ENCODE assay signal across 8 cellular contexts in the genomic region with DNA sequence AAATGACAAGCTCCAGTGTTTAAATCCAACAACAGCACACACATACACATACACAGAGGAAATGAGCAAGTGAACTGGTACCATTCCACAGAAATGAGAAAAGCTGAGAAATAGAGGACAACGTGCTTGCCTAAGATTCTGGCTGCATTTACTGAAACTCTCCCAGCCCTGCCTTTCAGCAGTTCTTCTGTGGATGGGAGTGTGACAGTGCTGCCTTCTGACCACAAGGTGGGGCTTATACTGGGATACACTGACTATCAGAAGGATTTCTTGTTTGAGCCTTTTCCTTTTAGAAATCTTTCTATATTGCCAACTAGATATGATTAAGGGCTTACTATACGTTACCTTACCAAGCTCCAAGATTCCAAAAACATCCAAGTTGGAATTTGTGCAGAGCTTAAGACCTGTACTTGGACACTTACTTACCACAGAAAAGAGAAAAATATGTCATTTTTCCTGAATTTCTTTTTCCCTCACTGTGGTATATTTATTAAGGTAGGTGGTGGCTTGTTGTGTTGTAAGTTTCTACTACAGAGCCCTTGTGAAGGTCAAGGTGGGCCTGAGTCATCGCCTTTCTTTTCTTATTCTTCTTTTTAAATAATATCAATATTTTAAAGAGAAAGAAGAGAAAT. TPM values are rescaled to one million over a fixed set of nuclear protein-coding genes. Genes with fewer than 3 reads are reported as not detected.
A peak's percentile ranks its signal among the peaks of the same experiment; 100 is the strongest.
DNase-seq lines count a peak whose midpoint lies in the region; ATAC-seq and TF ChIP-seq lines count a peak whose summit lies in the region.

No MANE protein-coding gene starts in this region.

- no peaks in the 10 kb centered on the region for H3K27me3 ChIP-seq in body of pancreas
- no peaks in the 10 kb centered on the region for H3K27me3 ChIP-seq in stomach

- TF ChIP-seq CTCF in Calu3 (IDR thresholded peaks at IDR 0.05; ENCODE audit: unreplicated experiment): peak; percentile 47
- peak; percentile 61 to 87 (median 83) for TF ChIP-seq CTCF in body of pancreas (IDR thresholded peaks at IDR 0.05)
- TF ChIP-seq CTCF in stomach (IDR thresholded peaks at IDR 0.05): peak in 5 of 7 experiments; percentile 52 to 81 (median 76)

- intact Hi-C loops in Calu3 (cut with micrococcal nuclease; ENCODE audit: unreplicated experiment) (loop anchor here (5.0 to 10.0 kb wide), 4 partner anchors 47 to 385 kb away; partner anchors contain the start of gene CXCL1), body of pancreas (cut with DNase I) (loop anchor here (10.0 kb wide), 2 partner anchors 135 to 405 kb away; partner anchors contain the start of gene CXCL1), stomach (cut with DNase I; ENCODE audit: low total_unique reads) (no loop called here)
- intact Hi-C loops in activated CD4-positive, alpha-beta memory T cell treated with anti-CD3 and anti-CD28 coated beads for 36 hours (cut with micrococcal nuclease): loop anchor here (10.0 kb wide), 1 partner anchor 405 kb away; no protein-coding TSS in a partner anchor

- TF ChIP-seq POLR2A in body of pancreas (IDR thresholded peaks at IDR 0.05) (no peak), stomach (IDR thresholded peaks at IDR 0.05) (no peak)

- H3K4me3 ChIP-seq in body of pancreas (no peak overlapping the region), stomach (no peak overlapping the region)

- H3K9me3 Mint-ChIP-seq in Calu3 (ENCODE audit: low read depth, unreplicated experiment): no peaks in the 10 kb centered on the region
- no peaks in the 10 kb centered on the region for H3K9me3 Mint-ChIP-seq in activated CD4-positive, alpha-beta memory T cell treated with anti-CD3 and anti-CD28 coated beads for 36 hours

- DNase-seq in Calu3 (peak; percentile 59), NCI-H748 treated with DMSO at 0.1 percent for 48 hours (lab: John Stamatoyannopoulos, UW) (peak; percentile 31), body of pancreas (peak; percentile 70 to 79 (median 76)), inferior parietal cortex (ENCODE audit: extremely low spot score) (peak; percentile 76), stomach (peak; percentile 70)
- no peak for DNase-seq in activated CD4-positive, alpha-beta memory T cell treated with anti-CD3 and anti-CD28 coated beads for 36 hours

- H3K4me1 ChIP-seq in body of pancreas: peaks cover 21% of the 10 kb centered on the region
- peaks cover 0 to 45% (median 2%) of the 10 kb centered on the region in 4 donors for H3K4me1 ChIP-seq in stomach

- CTCF ChIA-PET in Calu3 (lab: Charles Lee): interaction anchor here (0.7 to 1.4 kb wide), 6 partner anchors 11 to 242 kb away, joined by 3 to 8 read pairs (median 3); partner anchors contain the start of gene CXCL8
- CTCF ChIA-PET in activated CD4-positive, alpha-beta memory T cell treated with anti-CD3 and anti-CD28 coated beads for 36 hours (lab: Charles Lee): no interaction called here

- H3K27ac ChIP-seq in body of pancreas (no peak overlapping the region), stomach (no peak overlapping the region)

- TF ChIP-seq EP300 in stomach (IDR thresholded peaks at IDR 0.05): no peak

- 13 to 18% methylated on average over 3 of the region's 3 CpGs for WGBS in body of pancreas, 2 donors
- WGBS in stomach, 5 donors: 31 to 41% (median 32%) methylated on average over 3 of the region's 3 CpGs

- peaks cover 22% of the 10 kb centered on the region for H3K36me3 Mint-ChIP-seq in Calu3 (ENCODE audit: insufficient read depth, unreplicated experiment)
- H3K36me3 Mint-ChIP-seq in activated CD4-positive, alpha-beta memory T cell treated with anti-CD3 and anti-CD28 coated beads for 36 hours: no peaks in the 10 kb centered on the region

- no peaks in the 10 kb centered on the region for H3K36me3 ChIP-seq in body of pancreas (replicated peaks in 1 of 2; ENCODE audit: insufficient read depth in 1 of 2, low read depth in 2 of 2)
- no peaks in the 10 kb centered on the region for H3K36me3 ChIP-seq in stomach

- H3K9me3 ChIP-seq in body of pancreas (no peaks in the 10 kb centered on the region), stomach (no peaks in the 10 kb centered on the region)

- H3K4me1 Mint-ChIP-seq in Calu3 (ENCODE audit: low read depth, unreplicated experiment): peaks cover 82% of the 10 kb centered on the region
- no peaks in the 10 kb centered on the region for H3K4me1 Mint-ChIP-seq in activated CD4-positive, alpha-beta memory T cell treated with anti-CD3 and anti-CD28 coated beads for 36 hours (ENCODE audit: low read depth)

- BruUV-seq in Calu3 (replicated peaks; lab: Mats Ljungman, UMichigan): no TSS peak

- peak overlapping the region; percentile 20 for H3K4me3 Mint-ChIP-seq in Calu3 (ENCODE audit: low read depth, unreplicated experiment)
- H3K4me3 Mint-ChIP-seq in activated CD4-positive, alpha-beta memory T cell treated with anti-CD3 and anti-CD28 coated beads for 36 hours: no peak overlapping the region

- no peaks in the 10 kb centered on the region for H3K27me3 Mint-ChIP-seq in Calu3 (ENCODE audit: unreplicated experiment)
- H3K27me3 Mint-ChIP-seq in activated CD4-positive, alpha-beta memory T cell treated with anti-CD3 and anti-CD28 coated beads for 36 hours: no peaks in the 10 kb centered on the region

- ATAC-seq in GM19328 (IDR thresholded peaks at IDR 0.05; ENCODE audit: unreplicated experiment): peak; percentile 39
- ATAC-seq in HG03439 (IDR thresholded peaks at IDR 0.05; ENCODE audit: unreplicated experiment): peak; percentile 62
- peak; percentile 87 for ATAC-seq in body of pancreas

- peak overlapping the region; percentile 89 for H3K27ac Mint-ChIP-seq in Calu3 (ENCODE audit: unreplicated experiment)
- no peak overlapping the region for H3K27ac Mint-ChIP-seq in activated CD4-positive, alpha-beta memory T cell treated with anti-CD3 and anti-CD28 coated beads for 36 hours

- POLR2A ChIA-PET in activated CD4-positive, alpha-beta memory T cell treated with anti-CD3 and anti-CD28 coated beads for 36 hours (lab: Charles Lee): no interaction called here

RNA-seq across cellular contexts. Expression of gene CXCL8, which starts 10.7 kb away (rescaled TPM):
- 222 and 404 TPM in 2 replicates for total RNA-seq in Calu3 (2022)
- 10 to 100 TPM in 1 of 2 donors, 1 to 10 TPM in 1; 3.9 to 12.9 TPM for total RNA-seq in body of pancreas
- 1 to 10 TPM in 3 of 5 donors, not detected in 2; 3.6 to 6.4 (median 5.9) TPM for total RNA-seq in stomach
- 100 to 1,000 TPM in 1 of 3 donors, 1 to 10 TPM in 2; 6.9 to 163 (median 9.9) TPM for polyA plus RNA-seq in stomach
- under 1 TPM; 0.56 to 0.81 TPM for total RNA-seq in activated CD4-positive, alpha-beta memory T cell treated with anti-CD3 and anti-CD28 coated beads for 36 hours

Comparison
In these comparisons a context has a peak if more than half of its experiments do, and no peak if none do; other contexts are left out.
1. RNA of gene CXCL8, which starts 10.7 kb away (total RNA-seq): 222 to 404 TPM in Calu3; 3.9 to 12.9 TPM in body of pancreas, 3.6 to 6.4 TPM in stomach and 0.56 to 0.81 TPM in activated CD4-positive, alpha-beta memory T cell treated with anti-CD3 and anti-CD28 coated beads for 36 hours; every median in the first group is over 10 times any median in the second.
2. Peak in every context shown above with its lines, with median percentiles within 50 percentile points of each other: CTCF ChIP-seq and ATAC-seq.